ENCODE assay signal across 9 cellular contexts in genomic region chr2:206383669-206384068, GRCh38. TPM values are rescaled to one million over a fixed set of nuclear protein-coding genes. Genes with fewer than 3 reads are reported as not detected.
"Had no signal": no experiment of that assay in that cellular context is flagged by ENCODE, and none has a peak within 500 bp of the region (broad histone marks: within the 10 kb centered on the region; RNA-seq: fewer than 3 reads in every experiment).

No MANE protein-coding gene starts in this region.

- FAIRE-seq: HepG2, HTR-8/SVneo had no signal

- H3K4me2 ChIP-seq: KMS-11 had no signal

- DNase-seq: IMR-90, KBM-7, KG1 had no signal

- H3K27ac ChIP-seq: HL-60, KMS-11 had no signal

- H3K9ac ChIP-seq: KMS-11 had no signal

- ATAC-seq: HepG2 had no signal

RNA-seq across cellular contexts. Expression of gene ADAM23, which starts 59.7 kb away (rescaled TPM):
- total RNA-seq: HT-29 had no signal
- polyA plus RNA-seq: HepG2, IgD-negative memory B cell had no signal
